In genomic region chr13:59722580-59722900, GRCh38 we compare ENCODE assay signal across 1 cellular context.
TF ChIP-seq lines count a peak whose summit lies in the region.

No MANE protein-coding gene starts in this region.

TF ChIP-seq in WTC11, 78 proteins besides CTCF, POLR2A, EP300 and RAD21 (continued from another document):
- no peak for TF ChIP-seq ZNF671 (CRISPR knock-in tag; IDR thresholded peaks at IDR 0.05)
